Comparison of ENCODE assay signal across 8 cellular contexts in the genomic region with DNA sequence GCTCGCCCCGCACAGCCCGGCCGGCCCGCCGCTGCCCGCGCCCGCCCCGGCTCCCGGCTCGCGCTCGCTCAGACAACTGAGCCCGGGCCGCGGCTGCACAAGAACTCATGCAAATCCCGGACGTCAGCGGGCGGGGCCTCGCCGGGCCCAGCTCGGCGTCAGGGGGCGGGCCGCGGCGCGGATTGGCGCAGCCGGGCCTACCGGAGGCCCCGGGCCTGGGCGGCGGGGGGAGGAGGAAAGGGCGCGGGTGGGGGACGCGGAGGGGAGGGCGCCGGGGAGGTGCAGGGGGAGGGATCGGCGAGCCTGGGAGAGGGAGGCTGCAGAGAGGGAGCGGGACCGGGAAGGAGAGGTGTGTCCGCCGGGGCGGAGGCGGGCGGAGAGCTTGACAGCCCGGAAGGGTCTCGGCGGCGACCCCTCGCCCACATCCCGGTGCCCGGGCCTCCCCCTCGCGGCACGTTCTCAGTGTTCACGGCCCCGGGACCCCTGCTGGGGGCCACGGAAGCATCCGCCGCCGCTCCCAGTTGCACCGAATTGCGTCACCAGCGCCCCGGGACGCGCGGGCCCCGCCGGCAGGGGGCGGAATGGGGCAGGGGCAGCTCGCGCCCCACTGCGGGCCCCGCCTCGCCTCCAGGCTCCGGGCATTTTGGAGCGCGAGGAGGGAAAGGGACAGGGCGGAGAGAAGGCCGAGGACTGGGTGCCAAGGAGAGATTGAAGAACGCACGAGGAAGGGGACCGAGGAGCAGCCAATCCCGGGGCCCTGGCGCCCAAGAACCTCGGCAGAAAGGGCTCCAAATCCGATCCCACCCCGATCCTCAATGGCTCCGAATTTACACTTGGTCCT. TPM values are rescaled to one million over a fixed set of nuclear protein-coding genes. Genes with fewer than 3 reads are reported as not detected.
A peak's percentile ranks its signal among the peaks of the same experiment; 100 is the strongest.
DNase-seq lines count a peak whose midpoint lies in the region; ATAC-seq and TF ChIP-seq lines count a peak whose summit lies in the region.

CBX4 (minus strand) TSS at position 78 of the 841 bp plus-strand sequence. CDS start 189 bp downstream, outside the sequence.

- H3F3A ChIP-seq in GM23338 (replicated peaks; ENCODE audit: low read depth) = peaks cover 34% of the 10 kb centered on the region
- peaks cover 91% of the 10 kb centered on the region for H3F3A ChIP-seq in neural progenitor cell (ENCODE audit: low read depth)

- H3K9ac ChIP-seq in DND-41 (ENCODE audit: low read depth, low read length) = peak within 1 kb of the TSS; percentile 85
- no peak within 1 kb of the TSS for H3K9ac ChIP-seq in neural progenitor cell
- peak within 1 kb of the TSS; percentile 47 to 78 for H3K9ac ChIP-seq in stomach smooth muscle (ENCODE audit: low read length in 2 of 2)

- H3K4me2 ChIP-seq in DND-41 (ENCODE audit: insufficient read depth, low read length) = peak within 1 kb of the TSS; percentile 94
- H3K4me2 ChIP-seq in GM23338 = peak within 1 kb of the TSS; percentile 99
- peak within 1 kb of the TSS; percentile 91 for H3K4me2 ChIP-seq in neural progenitor cell

- H3K79me2 ChIP-seq in DND-41 (ENCODE audit: insufficient read depth, low read length) (peaks cover 41% of the 10 kb centered on the region), GM23338 (replicated peaks; ENCODE audit: insufficient read depth) (no peaks in the 10 kb centered on the region), neural progenitor cell (ENCODE audit: low read depth) (no peaks in the 10 kb centered on the region)

- H3K9me3 Mint-ChIP-seq in GM23338 = peaks cover 5% of the 10 kb centered on the region; the same call in 2 of the 3 replicates
- no peaks in the 10 kb centered on the region for H3K9me3 Mint-ChIP-seq in neural progenitor cell

- H3K27me3 Mint-ChIP-seq in GM23338 (ENCODE audit: insufficient read depth, low read depth, poor library complexity) (peaks cover 88% of the 10 kb centered on the region), neural progenitor cell (ENCODE audit: insufficient read depth, low read depth) (peaks cover 57% of the 10 kb centered on the region)

- H2AFZ ChIP-seq in DND-41 (ENCODE audit: low read depth, low read length) (peak within 1 kb of the TSS; percentile 83), GM23338 (peak within 1 kb of the TSS; percentile 8; the same call in 1 of the 2 replicates), neural progenitor cell (replicated peaks) (peak within 1 kb of the TSS; percentile 3)

- H3K4me3 Mint-ChIP-seq in GM23338 (peak within 1 kb of the TSS; percentile 81), neural progenitor cell (peak within 1 kb of the TSS; percentile 96)

- TF ChIP-seq CTCF in DND-41 (IDR thresholded peaks at IDR 0.05; ENCODE audit: borderline replicate concordance, extremely low read depth, low read length, poor library complexity, severe bottlenecking) (peak; percentile 87), GM23338 (conservative IDR thresholded peaks at IDR 0.05; ENCODE audit: low read depth in 2 of 2) (peak; percentile 59 to 68), foreskin fibroblast (IDR thresholded peaks at IDR 0.05; ENCODE audit: low read depth, low read length) (peak; percentile 59), neural progenitor cell (IDR thresholded peaks at IDR 0.05) (peak; percentile 69)

- peaks cover 40% of the 10 kb centered on the region for H4K20me1 ChIP-seq in DND-41 (ENCODE audit: insufficient read depth, low read length)
- H4K20me1 ChIP-seq in GM23338 (replicated peaks; ENCODE audit: insufficient read depth) = peaks cover 4% of the 10 kb centered on the region
- peaks cover 74% of the 10 kb centered on the region for H4K20me1 ChIP-seq in neural progenitor cell (ENCODE audit: low read depth)

- DNase-seq in DND-41 (peak; percentile 97), GM23338 (ENCODE audit: low spot score) (peak; percentile 94), MG63 (peak; percentile 98), SIG-M5 (lab: John Stamatoyannopoulos, UW) (peak; percentile 27), activated gamma-delta T cell (lab: John Stamatoyannopoulos, UW) (peak; percentile 90), foreskin fibroblast (peak; percentile 92 to 97), neural progenitor cell (ENCODE audit: low spot score) (peak; percentile 97)

- H3K27ac Mint-ChIP-seq in GM23338 (no peak within 1 kb of the TSS), neural progenitor cell (no peak within 1 kb of the TSS)

- ATAC-seq in DND-41 (ENCODE audit: insufficient read depth, low read depth) (peak; percentile 63), GM23338 (peak; percentile 1)

- peaks cover 39% of the 10 kb centered on the region for H3K36me3 ChIP-seq in DND-41 (ENCODE audit: insufficient read depth, low read length)
- no peaks in the 10 kb centered on the region for H3K36me3 ChIP-seq in GM23338 (ENCODE audit: insufficient read depth)
- H3K36me3 ChIP-seq in MG63 = peaks cover 30% of the 10 kb centered on the region
- no peaks in the 10 kb centered on the region for H3K36me3 ChIP-seq in neural progenitor cell
- H3K36me3 ChIP-seq in stomach smooth muscle (ENCODE audit: control insufficient read depth in 2 of 2, insufficient read depth in 2 of 2, low read length in 2 of 2) = peaks cover 0 to 3% of the 10 kb centered on the region in 2 donors

- H3K27ac ChIP-seq in DND-41 (ENCODE audit: low read length) (peak within 1 kb of the TSS; percentile 94), GM23338 (ENCODE audit: low read depth) (no peak within 1 kb of the TSS), neural progenitor cell (no peak within 1 kb of the TSS), stomach smooth muscle (ENCODE audit: low read length) (peak within 1 kb of the TSS; percentile 85)

- H3K27me3 ChIP-seq in DND-41 (ENCODE audit: insufficient read depth, low read length, poor library complexity) = peaks cover 29% of the 10 kb centered on the region
- peaks cover 88% of the 10 kb centered on the region for H3K27me3 ChIP-seq in GM23338 (ENCODE audit: insufficient read depth)
- peaks cover 28% of the 10 kb centered on the region for H3K27me3 ChIP-seq in MG63
- peaks cover 92% of the 10 kb centered on the region for H3K27me3 ChIP-seq in neural progenitor cell
- peaks cover 28 to 48% of the 10 kb centered on the region in 2 donors for H3K27me3 ChIP-seq in stomach smooth muscle (ENCODE audit: control insufficient read depth in 1 of 2, insufficient read depth in 2 of 2, low read length in 2 of 2)

- peaks cover 60% of the 10 kb centered on the region for H3K4me1 ChIP-seq in DND-41 (ENCODE audit: insufficient read depth, low read length)
- peaks cover 40% of the 10 kb centered on the region for H3K4me1 ChIP-seq in GM23338 (ENCODE audit: insufficient read depth)
- H3K4me1 ChIP-seq in neural progenitor cell = peaks cover 36% of the 10 kb centered on the region
- H3K4me1 ChIP-seq in stomach smooth muscle (ENCODE audit: control insufficient read depth, insufficient read depth, low read length) = peaks cover 63% of the 10 kb centered on the region

- no peaks in the 10 kb centered on the region for H3K9me2 ChIP-seq in GM23338 (ENCODE audit: insufficient read depth)

- H3K36me3 Mint-ChIP-seq in GM23338 (ENCODE audit: low read depth) (no peaks in the 10 kb centered on the region), neural progenitor cell (peaks cover 4% of the 10 kb centered on the region)

- peaks cover 39% of the 10 kb centered on the region for H3K4me1 Mint-ChIP-seq in GM23338
- H3K4me1 Mint-ChIP-seq in neural progenitor cell = peaks cover 35% of the 10 kb centered on the region

- H3K9me3 ChIP-seq in DND-41 (ENCODE audit: insufficient read depth, low read length, severe bottlenecking) = no peaks in the 10 kb centered on the region
- H3K9me3 ChIP-seq in MG63 = no peaks in the 10 kb centered on the region
- no peaks in the 10 kb centered on the region for H3K9me3 ChIP-seq in neural progenitor cell (ENCODE audit: low read depth)
- H3K9me3 ChIP-seq in stomach smooth muscle (ENCODE audit: control insufficient read depth in 2 of 2, low read length in 2 of 2) = no peaks in the 10 kb centered on the region

- peak within 1 kb of the TSS; percentile 81 to 83 for H3K4me3 ChIP-seq in DND-41 (ENCODE audit: low read depth in 1 of 2, low read length in 2 of 2)
- H3K4me3 ChIP-seq in GM23338 = peak within 1 kb of the TSS; percentile 80
- peak within 1 kb of the TSS; percentile 67 for H3K4me3 ChIP-seq in MG63
- peak within 1 kb of the TSS; percentile 61 to 94 for H3K4me3 ChIP-seq in foreskin fibroblast (ENCODE audit: low read depth in 1 of 2, low read length in 2 of 2)
- H3K4me3 ChIP-seq in neural progenitor cell = peak within 1 kb of the TSS; percentile 76
- H3K4me3 ChIP-seq in stomach smooth muscle (ENCODE audit: low read length in 2 of 2) = peak within 1 kb of the TSS; percentile 88 to 97

TF ChIP-seq in GM23338, 12 proteins besides CTCF, POLR2A, EP300 and RAD21 (continues in another document):
- TF ChIP-seq POLR2AphosphoS5 (IDR thresholded peaks at IDR 0.05; ENCODE audit: low read depth) (0 out of 2 replicates have a peak, but pooled peaks have one; percentile 25), JUNB (IDR thresholded peaks at IDR 0.05; ENCODE audit: unreplicated experiment) (no peak), ZNF331 (CRISPR knock-in tag; IDR thresholded peaks at IDR 0.05; ENCODE audit: low read depth) (no peak), STAT1 (IDR thresholded peaks at IDR 0.05; ENCODE audit: unreplicated experiment) (no peak), ZNF114 (CRISPR knock-in tag; IDR thresholded peaks at IDR 0.05) (no peak)
- TF ChIP-seq, protein P1, sequence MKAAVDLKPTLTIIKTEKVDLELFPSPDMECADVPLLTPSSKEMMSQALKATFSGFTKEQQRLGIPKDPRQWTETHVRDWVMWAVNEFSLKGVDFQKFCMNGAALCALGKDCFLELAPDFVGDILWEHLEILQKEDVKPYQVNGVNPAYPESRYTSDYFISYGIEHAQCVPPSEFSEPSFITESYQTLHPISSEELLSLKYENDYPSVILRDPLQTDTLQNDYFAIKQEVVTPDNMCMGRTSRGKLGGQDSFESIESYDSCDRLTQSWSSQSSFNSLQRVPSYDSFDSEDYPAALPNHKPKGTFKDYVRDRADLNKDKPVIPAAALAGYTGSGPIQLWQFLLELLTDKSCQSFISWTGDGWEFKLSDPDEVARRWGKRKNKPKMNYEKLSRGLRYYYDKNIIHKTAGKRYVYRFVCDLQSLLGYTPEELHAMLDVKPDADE (IDR thresholded peaks at IDR 0.05) = no peak

RNA-seq across cellular contexts. Expression of gene CBX4, which starts in this region (rescaled TPM):
- 4.6 and 5.7 TPM in 2 replicates for total RNA-seq in GM23338 (2014; rRNA removed; shearing (Covaris generic))
- 1.4 TPM in 2 replicates for polyA plus RNA-seq in GM23338 (2016; fragmentation: Nextera tagmentation; extraction: Ambion mirVana)
- 8.8 and 26.2 TPM in 2 replicates for total RNA-seq in MG63 (2014; rRNA removed; shearing (Covaris generic); ENCODE audit: low replicate concordance)
- 2.7 and 5.6 TPM in 2 replicates for total RNA-seq in neural progenitor cell (ENCODE audit: low replicate concordance)

Comparison
In these comparisons a context has a peak if more than half of its experiments do, and no peak if none do; other contexts are left out.
1. DNase-seq: peak in every context shown above with its lines; median percentile 98 in MG63; 97 in DND-41; 97 in neural progenitor cell; 94 in foreskin fibroblast; 94 in GM23338; 90 in activated gamma-delta T cell; 27 in SIG-M5.
2. H2AFZ ChIP-seq: peak in every context shown above with its lines; median percentile 83 in DND-41; 8 in GM23338; 3 in neural progenitor cell.
3. H3K27ac ChIP-seq: peak in DND-41 (single experiment) and stomach smooth muscle (single experiment); none in GM23338 (single experiment) and neural progenitor cell (single experiment).
4. Peak in every context shown above with its lines, with median percentiles within 50 percentile points of each other: H3K4me2 ChIP-seq, H3K4me3 ChIP-seq and CTCF ChIP-seq.